1 cellular context compared by ENCODE assay signal in the genomic region with DNA sequence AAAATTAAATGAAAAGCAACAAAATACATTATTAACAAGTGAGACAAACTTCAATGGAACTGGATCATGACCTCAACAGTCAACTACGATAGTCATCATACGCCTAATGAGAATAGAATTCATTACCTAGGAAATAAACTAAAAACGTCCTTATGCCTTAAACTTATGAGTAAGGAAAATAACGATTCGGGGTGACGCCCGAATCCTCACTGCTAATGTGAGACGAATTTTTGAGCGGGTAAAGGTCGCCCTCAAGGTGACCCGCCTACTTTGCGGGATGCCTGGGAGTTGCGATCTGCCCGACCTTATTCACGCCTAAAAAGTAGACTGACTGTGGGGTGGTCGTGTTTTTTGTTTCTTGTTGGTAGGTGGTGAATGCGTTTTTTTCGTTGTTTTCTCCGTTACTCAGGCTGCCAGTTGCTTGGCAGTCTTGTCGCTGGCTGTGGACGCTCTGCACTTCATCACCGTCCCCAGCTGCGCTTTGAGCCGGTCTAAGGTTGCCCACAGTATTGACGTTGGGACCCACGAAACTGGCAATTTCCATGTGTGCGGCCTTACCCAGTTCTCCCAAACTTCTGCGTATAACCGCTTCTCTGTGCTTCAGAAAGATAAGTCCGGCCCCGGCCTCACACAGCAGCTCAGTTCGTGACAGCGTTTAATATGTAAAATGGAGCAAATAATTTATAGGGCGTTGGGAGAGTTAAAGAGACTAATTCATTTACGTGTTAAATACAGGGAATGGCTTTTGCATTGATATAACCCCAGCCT.
A peak's percentile ranks its signal among the peaks of the same experiment; 100 is the strongest.
TF ChIP-seq lines count a peak whose summit lies in the region.

No MANE protein-coding gene starts in this region.

TF ChIP-seq in HCT116, 20 proteins besides CTCF, POLR2A, EP300 and RAD21 (continued from another document):
- TF ChIP-seq, protein P1, sequence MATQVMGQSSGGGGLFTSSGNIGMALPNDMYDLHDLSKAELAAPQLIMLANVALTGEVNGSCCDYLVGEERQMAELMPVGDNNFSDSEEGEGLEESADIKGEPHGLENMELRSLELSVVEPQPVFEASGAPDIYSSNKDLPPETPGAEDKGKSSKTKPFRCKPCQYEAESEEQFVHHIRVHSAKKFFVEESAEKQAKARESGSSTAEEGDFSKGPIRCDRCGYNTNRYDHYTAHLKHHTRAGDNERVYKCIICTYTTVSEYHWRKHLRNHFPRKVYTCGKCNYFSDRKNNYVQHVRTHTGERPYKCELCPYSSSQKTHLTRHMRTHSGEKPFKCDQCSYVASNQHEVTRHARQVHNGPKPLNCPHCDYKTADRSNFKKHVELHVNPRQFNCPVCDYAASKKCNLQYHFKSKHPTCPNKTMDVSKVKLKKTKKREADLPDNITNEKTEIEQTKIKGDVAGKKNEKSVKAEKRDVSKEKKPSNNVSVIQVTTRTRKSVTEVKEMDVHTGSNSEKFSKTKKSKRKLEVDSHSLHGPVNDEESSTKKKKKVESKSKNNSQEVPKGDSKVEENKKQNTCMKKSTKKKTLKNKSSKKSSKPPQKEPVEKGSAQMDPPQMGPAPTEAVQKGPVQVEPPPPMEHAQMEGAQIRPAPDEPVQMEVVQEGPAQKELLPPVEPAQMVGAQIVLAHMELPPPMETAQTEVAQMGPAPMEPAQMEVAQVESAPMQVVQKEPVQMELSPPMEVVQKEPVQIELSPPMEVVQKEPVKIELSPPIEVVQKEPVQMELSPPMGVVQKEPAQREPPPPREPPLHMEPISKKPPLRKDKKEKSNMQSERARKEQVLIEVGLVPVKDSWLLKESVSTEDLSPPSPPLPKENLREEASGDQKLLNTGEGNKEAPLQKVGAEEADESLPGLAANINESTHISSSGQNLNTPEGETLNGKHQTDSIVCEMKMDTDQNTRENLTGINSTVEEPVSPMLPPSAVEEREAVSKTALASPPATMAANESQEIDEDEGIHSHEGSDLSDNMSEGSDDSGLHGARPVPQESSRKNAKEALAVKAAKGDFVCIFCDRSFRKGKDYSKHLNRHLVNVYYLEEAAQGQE (IDR thresholded peaks at IDR 0.05; ENCODE audit: low read depth): no peak
- TF ChIP-seq, protein P2, sequence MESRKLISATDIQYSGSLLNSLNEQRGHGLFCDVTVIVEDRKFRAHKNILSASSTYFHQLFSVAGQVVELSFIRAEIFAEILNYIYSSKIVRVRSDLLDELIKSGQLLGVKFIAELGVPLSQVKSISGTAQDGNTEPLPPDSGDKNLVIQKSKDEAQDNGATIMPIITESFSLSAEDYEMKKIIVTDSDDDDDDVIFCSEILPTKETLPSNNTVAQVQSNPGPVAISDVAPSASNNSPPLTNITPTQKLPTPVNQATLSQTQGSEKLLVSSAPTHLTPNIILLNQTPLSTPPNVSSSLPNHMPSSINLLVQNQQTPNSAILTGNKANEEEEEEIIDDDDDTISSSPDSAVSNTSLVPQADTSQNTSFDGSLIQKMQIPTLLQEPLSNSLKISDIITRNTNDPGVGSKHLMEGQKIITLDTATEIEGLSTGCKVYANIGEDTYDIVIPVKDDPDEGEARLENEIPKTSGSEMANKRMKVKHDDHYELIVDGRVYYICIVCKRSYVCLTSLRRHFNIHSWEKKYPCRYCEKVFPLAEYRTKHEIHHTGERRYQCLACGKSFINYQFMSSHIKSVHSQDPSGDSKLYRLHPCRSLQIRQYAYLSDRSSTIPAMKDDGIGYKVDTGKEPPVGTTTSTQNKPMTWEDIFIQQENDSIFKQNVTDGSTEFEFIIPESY (IDR thresholded peaks at IDR 0.05; ENCODE audit: extremely low read depth, insufficient replicate concordance, low read length): peak; percentile 95
- TF ChIP-seq EZH2phosphoT487 (IDR thresholded peaks at IDR 0.05; ENCODE audit: borderline replicate concordance): no peak
- TF ChIP-seq, protein P3, sequence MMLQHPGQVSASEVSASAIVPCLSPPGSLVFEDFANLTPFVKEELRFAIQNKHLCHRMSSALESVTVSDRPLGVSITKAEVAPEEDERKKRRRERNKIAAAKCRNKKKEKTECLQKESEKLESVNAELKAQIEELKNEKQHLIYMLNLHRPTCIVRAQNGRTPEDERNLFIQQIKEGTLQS (IDR thresholded peaks at IDR 0.05): no peak; the same call in 1 of the 2 replicates
- no peak; the same call in 1 of the 2 replicates for TF ChIP-seq EGR1 (IDR thresholded peaks at IDR 0.05; ENCODE audit: low read depth)
- TF ChIP-seq POLR2AphosphoS5 (IDR thresholded peaks at IDR 0.05; ENCODE audit: low read depth, low read length): peak; percentile 100
- TF ChIP-seq JUND (IDR thresholded peaks at IDR 0.05): peak; percentile 91
- peak; percentile 86 for TF ChIP-seq YY1 (IDR thresholded peaks at IDR 0.05; ENCODE audit: extremely low read depth, insufficient replicate concordance, low read depth, low read length)
- peak; percentile 95 for TF ChIP-seq CBX3 (IDR thresholded peaks at IDR 0.05; ENCODE audit: low read depth)
- no peak; the same call in 1 of the 2 replicates for TF ChIP-seq ELF1 (IDR thresholded peaks at IDR 0.05; ENCODE audit: borderline replicate concordance, low read depth)
- TF ChIP-seq EZH2 (IDR thresholded peaks at IDR 0.05): no peak
